Comparison of ENCODE assay signal across 1 cellular context in the genomic region with DNA sequence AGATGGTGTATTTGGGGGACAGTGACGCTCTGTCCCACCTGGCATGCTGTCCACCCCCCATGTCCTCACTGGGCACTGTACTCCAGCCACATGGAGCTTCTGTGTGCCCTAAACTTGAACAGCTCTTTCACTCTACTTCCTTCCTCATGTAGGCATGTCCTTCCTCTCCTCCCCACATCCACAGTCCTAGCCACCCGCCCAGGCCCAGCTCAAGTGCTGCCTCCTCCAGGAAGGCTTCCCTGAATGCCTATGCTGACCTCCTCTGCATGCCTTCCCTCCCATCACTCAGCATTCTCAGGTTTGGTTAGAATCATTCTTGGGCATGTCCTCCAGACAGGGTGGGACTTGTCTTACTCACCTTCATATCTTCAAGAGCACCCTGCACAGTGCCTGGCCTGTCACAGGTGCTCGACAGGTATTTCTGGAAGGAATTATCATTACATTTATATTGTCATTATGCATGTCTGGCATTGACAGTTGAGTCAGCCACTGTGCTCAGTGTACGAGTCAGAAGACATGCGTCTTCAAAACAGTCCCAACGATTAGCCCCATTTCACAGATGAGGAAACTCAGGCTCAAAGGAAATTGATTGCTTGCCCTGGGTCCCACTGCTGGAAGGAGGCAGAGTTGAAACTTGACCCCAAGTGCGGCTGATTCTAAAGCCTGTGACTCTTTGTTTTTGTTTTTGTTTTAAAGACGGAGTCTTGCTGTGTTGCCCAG.
TF ChIP-seq lines count a peak whose summit lies in the region.

No MANE protein-coding gene starts in this region.

TF ChIP-seq in K562, 482 proteins besides CTCF, POLR2A, EP300 and RAD21 (continued from another document):
- TF ChIP-seq, protein P1, sequence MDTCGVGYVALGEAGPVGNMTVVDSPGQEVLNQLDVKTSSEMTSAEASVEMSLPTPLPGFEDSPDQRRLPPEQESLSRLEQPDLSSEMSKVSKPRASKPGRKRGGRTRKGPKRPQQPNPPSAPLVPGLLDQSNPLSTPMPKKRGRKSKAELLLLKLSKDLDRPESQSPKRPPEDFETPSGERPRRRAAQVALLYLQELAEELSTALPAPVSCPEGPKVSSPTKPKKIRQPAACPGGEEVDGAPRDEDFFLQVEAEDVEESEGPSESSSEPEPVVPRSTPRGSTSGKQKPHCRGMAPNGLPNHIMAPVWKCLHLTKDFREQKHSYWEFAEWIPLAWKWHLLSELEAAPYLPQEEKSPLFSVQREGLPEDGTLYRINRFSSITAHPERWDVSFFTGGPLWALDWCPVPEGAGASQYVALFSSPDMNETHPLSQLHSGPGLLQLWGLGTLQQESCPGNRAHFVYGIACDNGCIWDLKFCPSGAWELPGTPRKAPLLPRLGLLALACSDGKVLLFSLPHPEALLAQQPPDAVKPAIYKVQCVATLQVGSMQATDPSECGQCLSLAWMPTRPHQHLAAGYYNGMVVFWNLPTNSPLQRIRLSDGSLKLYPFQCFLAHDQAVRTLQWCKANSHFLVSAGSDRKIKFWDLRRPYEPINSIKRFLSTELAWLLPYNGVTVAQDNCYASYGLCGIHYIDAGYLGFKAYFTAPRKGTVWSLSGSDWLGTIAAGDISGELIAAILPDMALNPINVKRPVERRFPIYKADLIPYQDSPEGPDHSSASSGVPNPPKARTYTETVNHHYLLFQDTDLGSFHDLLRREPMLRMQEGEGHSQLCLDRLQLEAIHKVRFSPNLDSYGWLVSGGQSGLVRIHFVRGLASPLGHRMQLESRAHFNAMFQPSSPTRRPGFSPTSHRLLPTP (IDR thresholded peaks at IDR 0.05; ENCODE audit: borderline replicate concordance, extremely low read depth, insufficient read length), result peak; percentile 39
- TF ChIP-seq XRCC5 (IDR thresholded peaks at IDR 0.05; ENCODE audit: low read depth, low read length) (no peak), STAT5B (CRISPR knock-in tag; IDR thresholded peaks at IDR 0.05) (no peak), FOXP1 (CRISPR knock-in tag; IDR thresholded peaks at IDR 0.05) (no peak), BCOR (IDR thresholded peaks at IDR 0.05) (peak; percentile 61; the same call in 1 of the 2 replicates), MTA2 (IDR thresholded peaks at IDR 0.05; ENCODE audit: low read depth) (no peak), ZNF121 (CRISPR knock-in tag; conservative IDR thresholded peaks at IDR 0.05) (peak; percentile 89), MAFG (tag; conservative IDR thresholded peaks at IDR 0.05) (no peak), ZNF436 (CRISPR knock-in tag; IDR thresholded peaks at IDR 0.05) (peak; percentile 77; the same call in 1 of the 2 replicates)
- TF ChIP-seq, protein P2, sequence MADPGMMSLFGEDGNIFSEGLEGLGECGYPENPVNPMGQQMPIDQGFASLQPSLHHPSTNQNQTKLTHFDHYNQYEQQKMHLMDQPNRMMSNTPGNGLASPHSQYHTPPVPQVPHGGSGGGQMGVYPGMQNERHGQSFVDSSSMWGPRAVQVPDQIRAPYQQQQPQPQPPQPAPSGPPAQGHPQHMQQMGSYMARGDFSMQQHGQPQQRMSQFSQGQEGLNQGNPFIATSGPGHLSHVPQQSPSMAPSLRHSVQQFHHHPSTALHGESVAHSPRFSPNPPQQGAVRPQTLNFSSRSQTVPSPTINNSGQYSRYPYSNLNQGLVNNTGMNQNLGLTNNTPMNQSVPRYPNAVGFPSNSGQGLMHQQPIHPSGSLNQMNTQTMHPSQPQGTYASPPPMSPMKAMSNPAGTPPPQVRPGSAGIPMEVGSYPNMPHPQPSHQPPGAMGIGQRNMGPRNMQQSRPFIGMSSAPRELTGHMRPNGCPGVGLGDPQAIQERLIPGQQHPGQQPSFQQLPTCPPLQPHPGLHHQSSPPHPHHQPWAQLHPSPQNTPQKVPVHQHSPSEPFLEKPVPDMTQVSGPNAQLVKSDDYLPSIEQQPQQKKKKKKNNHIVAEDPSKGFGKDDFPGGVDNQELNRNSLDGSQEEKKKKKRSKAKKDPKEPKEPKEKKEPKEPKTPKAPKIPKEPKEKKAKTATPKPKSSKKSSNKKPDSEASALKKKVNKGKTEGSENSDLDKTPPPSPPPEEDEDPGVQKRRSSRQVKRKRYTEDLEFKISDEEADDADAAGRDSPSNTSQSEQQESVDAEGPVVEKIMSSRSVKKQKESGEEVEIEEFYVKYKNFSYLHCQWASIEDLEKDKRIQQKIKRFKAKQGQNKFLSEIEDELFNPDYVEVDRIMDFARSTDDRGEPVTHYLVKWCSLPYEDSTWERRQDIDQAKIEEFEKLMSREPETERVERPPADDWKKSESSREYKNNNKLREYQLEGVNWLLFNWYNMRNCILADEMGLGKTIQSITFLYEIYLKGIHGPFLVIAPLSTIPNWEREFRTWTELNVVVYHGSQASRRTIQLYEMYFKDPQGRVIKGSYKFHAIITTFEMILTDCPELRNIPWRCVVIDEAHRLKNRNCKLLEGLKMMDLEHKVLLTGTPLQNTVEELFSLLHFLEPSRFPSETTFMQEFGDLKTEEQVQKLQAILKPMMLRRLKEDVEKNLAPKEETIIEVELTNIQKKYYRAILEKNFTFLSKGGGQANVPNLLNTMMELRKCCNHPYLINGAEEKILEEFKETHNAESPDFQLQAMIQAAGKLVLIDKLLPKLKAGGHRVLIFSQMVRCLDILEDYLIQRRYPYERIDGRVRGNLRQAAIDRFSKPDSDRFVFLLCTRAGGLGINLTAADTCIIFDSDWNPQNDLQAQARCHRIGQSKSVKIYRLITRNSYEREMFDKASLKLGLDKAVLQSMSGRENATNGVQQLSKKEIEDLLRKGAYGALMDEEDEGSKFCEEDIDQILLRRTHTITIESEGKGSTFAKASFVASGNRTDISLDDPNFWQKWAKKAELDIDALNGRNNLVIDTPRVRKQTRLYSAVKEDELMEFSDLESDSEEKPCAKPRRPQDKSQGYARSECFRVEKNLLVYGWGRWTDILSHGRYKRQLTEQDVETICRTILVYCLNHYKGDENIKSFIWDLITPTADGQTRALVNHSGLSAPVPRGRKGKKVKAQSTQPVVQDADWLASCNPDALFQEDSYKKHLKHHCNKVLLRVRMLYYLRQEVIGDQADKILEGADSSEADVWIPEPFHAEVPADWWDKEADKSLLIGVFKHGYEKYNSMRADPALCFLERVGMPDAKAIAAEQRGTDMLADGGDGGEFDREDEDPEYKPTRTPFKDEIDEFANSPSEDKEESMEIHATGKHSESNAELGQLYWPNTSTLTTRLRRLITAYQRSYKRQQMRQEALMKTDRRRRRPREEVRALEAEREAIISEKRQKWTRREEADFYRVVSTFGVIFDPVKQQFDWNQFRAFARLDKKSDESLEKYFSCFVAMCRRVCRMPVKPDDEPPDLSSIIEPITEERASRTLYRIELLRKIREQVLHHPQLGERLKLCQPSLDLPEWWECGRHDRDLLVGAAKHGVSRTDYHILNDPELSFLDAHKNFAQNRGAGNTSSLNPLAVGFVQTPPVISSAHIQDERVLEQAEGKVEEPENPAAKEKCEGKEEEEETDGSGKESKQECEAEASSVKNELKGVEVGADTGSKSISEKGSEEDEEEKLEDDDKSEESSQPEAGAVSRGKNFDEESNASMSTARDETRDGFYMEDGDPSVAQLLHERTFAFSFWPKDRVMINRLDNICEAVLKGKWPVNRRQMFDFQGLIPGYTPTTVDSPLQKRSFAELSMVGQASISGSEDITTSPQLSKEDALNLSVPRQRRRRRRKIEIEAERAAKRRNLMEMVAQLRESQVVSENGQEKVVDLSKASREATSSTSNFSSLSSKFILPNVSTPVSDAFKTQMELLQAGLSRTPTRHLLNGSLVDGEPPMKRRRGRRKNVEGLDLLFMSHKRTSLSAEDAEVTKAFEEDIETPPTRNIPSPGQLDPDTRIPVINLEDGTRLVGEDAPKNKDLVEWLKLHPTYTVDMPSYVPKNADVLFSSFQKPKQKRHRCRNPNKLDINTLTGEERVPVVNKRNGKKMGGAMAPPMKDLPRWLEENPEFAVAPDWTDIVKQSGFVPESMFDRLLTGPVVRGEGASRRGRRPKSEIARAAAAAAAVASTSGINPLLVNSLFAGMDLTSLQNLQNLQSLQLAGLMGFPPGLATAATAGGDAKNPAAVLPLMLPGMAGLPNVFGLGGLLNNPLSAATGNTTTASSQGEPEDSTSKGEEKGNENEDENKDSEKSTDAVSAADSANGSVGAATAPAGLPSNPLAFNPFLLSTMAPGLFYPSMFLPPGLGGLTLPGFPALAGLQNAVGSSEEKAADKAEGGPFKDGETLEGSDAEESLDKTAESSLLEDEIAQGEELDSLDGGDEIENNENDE (IDR thresholded peaks at IDR 0.05; ENCODE audit: low read depth, low read length), result no peak
- TF ChIP-seq, protein P3, sequence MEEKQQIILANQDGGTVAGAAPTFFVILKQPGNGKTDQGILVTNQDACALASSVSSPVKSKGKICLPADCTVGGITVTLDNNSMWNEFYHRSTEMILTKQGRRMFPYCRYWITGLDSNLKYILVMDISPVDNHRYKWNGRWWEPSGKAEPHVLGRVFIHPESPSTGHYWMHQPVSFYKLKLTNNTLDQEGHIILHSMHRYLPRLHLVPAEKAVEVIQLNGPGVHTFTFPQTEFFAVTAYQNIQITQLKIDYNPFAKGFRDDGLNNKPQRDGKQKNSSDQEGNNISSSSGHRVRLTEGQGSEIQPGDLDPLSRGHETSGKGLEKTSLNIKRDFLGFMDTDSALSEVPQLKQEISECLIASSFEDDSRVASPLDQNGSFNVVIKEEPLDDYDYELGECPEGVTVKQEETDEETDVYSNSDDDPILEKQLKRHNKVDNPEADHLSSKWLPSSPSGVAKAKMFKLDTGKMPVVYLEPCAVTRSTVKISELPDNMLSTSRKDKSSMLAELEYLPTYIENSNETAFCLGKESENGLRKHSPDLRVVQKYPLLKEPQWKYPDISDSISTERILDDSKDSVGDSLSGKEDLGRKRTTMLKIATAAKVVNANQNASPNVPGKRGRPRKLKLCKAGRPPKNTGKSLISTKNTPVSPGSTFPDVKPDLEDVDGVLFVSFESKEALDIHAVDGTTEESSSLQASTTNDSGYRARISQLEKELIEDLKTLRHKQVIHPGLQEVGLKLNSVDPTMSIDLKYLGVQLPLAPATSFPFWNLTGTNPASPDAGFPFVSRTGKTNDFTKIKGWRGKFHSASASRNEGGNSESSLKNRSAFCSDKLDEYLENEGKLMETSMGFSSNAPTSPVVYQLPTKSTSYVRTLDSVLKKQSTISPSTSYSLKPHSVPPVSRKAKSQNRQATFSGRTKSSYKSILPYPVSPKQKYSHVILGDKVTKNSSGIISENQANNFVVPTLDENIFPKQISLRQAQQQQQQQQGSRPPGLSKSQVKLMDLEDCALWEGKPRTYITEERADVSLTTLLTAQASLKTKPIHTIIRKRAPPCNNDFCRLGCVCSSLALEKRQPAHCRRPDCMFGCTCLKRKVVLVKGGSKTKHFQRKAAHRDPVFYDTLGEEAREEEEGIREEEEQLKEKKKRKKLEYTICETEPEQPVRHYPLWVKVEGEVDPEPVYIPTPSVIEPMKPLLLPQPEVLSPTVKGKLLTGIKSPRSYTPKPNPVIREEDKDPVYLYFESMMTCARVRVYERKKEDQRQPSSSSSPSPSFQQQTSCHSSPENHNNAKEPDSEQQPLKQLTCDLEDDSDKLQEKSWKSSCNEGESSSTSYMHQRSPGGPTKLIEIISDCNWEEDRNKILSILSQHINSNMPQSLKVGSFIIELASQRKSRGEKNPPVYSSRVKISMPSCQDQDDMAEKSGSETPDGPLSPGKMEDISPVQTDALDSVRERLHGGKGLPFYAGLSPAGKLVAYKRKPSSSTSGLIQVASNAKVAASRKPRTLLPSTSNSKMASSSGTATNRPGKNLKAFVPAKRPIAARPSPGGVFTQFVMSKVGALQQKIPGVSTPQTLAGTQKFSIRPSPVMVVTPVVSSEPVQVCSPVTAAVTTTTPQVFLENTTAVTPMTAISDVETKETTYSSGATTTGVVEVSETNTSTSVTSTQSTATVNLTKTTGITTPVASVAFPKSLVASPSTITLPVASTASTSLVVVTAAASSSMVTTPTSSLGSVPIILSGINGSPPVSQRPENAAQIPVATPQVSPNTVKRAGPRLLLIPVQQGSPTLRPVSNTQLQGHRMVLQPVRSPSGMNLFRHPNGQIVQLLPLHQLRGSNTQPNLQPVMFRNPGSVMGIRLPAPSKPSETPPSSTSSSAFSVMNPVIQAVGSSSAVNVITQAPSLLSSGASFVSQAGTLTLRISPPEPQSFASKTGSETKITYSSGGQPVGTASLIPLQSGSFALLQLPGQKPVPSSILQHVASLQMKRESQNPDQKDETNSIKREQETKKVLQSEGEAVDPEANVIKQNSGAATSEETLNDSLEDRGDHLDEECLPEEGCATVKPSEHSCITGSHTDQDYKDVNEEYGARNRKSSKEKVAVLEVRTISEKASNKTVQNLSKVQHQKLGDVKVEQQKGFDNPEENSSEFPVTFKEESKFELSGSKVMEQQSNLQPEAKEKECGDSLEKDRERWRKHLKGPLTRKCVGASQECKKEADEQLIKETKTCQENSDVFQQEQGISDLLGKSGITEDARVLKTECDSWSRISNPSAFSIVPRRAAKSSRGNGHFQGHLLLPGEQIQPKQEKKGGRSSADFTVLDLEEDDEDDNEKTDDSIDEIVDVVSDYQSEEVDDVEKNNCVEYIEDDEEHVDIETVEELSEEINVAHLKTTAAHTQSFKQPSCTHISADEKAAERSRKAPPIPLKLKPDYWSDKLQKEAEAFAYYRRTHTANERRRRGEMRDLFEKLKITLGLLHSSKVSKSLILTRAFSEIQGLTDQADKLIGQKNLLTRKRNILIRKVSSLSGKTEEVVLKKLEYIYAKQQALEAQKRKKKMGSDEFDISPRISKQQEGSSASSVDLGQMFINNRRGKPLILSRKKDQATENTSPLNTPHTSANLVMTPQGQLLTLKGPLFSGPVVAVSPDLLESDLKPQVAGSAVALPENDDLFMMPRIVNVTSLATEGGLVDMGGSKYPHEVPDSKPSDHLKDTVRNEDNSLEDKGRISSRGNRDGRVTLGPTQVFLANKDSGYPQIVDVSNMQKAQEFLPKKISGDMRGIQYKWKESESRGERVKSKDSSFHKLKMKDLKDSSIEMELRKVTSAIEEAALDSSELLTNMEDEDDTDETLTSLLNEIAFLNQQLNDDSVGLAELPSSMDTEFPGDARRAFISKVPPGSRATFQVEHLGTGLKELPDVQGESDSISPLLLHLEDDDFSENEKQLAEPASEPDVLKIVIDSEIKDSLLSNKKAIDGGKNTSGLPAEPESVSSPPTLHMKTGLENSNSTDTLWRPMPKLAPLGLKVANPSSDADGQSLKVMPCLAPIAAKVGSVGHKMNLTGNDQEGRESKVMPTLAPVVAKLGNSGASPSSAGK (IDR thresholded peaks at IDR 0.05), result no peak
- TF ChIP-seq, protein P4, sequence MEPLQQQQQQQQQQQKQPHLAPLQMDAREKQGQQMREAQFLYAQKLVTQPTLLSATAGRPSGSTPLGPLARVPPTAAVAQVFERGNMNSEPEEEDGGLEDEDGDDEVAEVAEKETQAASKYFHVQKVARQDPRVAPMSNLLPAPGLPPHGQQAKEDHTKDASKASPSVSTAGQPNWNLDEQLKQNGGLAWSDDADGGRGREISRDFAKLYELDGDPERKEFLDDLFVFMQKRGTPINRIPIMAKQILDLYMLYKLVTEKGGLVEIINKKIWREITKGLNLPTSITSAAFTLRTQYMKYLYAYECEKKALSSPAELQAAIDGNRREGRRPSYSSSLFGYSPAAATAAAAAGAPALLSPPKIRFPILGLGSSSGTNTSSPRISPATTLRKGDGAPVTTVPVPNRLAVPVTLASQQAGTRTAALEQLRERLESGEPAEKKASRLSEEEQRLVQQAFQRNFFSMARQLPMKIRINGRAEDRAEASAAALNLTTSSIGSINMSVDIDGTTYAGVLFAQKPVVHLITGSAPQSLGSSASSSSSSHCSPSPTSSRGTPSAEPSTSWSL (CRISPR knock-in tag; IDR thresholded peaks at IDR 0.05; ENCODE audit: borderline replicate concordance), result no peak
